19 cellular contexts compared by ENCODE assay signal in the genomic region with DNA sequence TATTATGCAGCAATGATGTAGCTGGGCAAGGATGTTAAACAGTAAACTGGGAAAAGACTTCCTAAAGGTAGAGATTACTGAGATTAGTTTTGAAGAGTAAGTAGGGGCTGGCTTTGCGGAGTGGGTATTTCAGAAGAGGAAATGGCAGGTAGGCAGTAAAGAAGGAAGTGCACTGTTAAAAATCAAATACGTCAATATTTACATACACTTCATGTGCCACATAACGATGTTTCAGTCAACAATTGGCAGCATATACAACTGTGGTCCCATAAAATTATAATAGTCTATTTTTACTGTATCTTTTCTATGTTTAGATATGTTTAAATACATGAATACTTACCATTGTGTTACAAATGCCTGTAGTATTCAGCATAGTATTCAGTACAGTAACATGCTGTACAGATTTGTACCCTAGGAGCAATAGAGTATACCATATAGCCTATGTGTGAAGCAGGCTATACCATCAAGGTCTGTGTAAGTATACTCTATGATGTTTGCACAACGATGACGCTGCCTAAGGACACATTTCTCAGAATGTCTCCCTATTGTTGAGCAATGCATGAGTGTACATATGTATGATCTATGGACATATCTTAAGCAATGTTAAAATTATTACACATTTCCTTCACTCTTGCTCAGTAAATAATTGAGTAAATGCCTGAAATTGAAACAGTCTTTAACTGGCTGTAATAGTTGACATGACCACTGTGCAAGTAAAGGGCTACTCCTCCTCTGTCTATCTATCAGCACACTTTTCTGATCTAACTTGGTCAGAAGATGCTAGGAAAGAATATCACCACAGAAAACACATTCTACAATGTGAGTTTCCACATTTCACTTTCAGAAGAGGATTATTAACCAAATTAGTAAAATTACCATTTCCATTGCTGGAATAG.
DNase-seq lines count a peak whose midpoint lies in the region; TF ChIP-seq lines count a peak whose summit lies in the region.
"Had no signal": no experiment of that assay in that cellular context is flagged by ENCODE, and none has a peak within 500 bp of the region (broad histone marks: within the 10 kb centered on the region; RNA-seq: fewer than 3 reads in every experiment).

No MANE protein-coding gene starts in this region.

- H3K4me1 ChIP-seq in breast epithelium (no peaks in the 10 kb centered on the region), colonic mucosa (no peaks in the 10 kb centered on the region), transverse colon (peaks cover 4 to 15% (median 5%) of the 10 kb centered on the region in 4 donors)
- H3K4me1 ChIP-seq: heart left ventricle, Peyer's patch, psoas muscle had no signal

- intact Hi-C loops in MCF 10A (cut with micrococcal nuclease) = no loop called here
- intact Hi-C loops in breast epithelium (cut with DNase I; ENCODE audit: low total_unique reads) = no loop called here
- intact Hi-C loops in colonic mucosa (cut with DNase I) = no loop called here
- intact Hi-C loops in transverse colon (cut with DNase I; ENCODE audit: low total_unique reads) = no loop called here

- TF ChIP-seq EP300 in transverse colon (IDR thresholded peaks at IDR 0.05; ENCODE audit: low read depth) = no peak

- H3K27me3 Mint-ChIP-seq in MCF 10A (ENCODE audit: insufficient read depth, unreplicated experiment) = no peaks in the 10 kb centered on the region
- H3K27me3 Mint-ChIP-seq: activated naive CD8-positive, alpha-beta T cell treated with anti-CD3 and anti-CD28 coated beads, Interleukin-2, amount 10 ng/mL, durations not matched to agents 7 days and 5 days; central memory CD8-positive, alpha-beta T cell had no signal

- H3K27me3 ChIP-seq in breast epithelium (no peaks in the 10 kb centered on the region), colonic mucosa (no peaks in the 10 kb centered on the region), transverse colon (no peaks in the 10 kb centered on the region)
- H3K27me3 ChIP-seq: heart left ventricle, Peyer's patch had no signal

- CTCF ChIA-PET in MCF 10A (lab: Yijun Ruan, JAX) = interaction anchor here (0.6 kb wide), 1 partner anchor 86 kb away, joined by 3 read pairs; no protein-coding TSS in a partner anchor

- no TSS peak for BruUV-seq in MCF 10A (replicated peaks; lab: Mats Ljungman, UMichigan)

- H3K9me3 Mint-ChIP-seq in MCF 10A (ENCODE audit: unreplicated experiment) = no peaks in the 10 kb centered on the region
- H3K9me3 Mint-ChIP-seq: activated naive CD8-positive, alpha-beta T cell treated with anti-CD3 and anti-CD28 coated beads, Interleukin-2, amount 10 ng/mL, durations not matched to agents 7 days and 5 days; central memory CD8-positive, alpha-beta T cell; T-helper 1 cell treated with Interleukin-12 subunit alpha and Interleukin-12 subunit beta and Interleukin-4 antibody, amounts not matched to agents 30 μg/mL and 1 μg/mL, for 36 hours had no signal

- H3K36me3 Mint-ChIP-seq in MCF 10A (ENCODE audit: insufficient read depth, unreplicated experiment) = no peaks in the 10 kb centered on the region
- H3K36me3 Mint-ChIP-seq: activated naive CD8-positive, alpha-beta T cell treated with anti-CD3 and anti-CD28 coated beads, Interleukin-2, amount 10 ng/mL, durations not matched to agents 7 days and 5 days had no signal

- H3K27ac Mint-ChIP-seq in MCF 10A (ENCODE audit: low read depth, unreplicated experiment) = no peak overlapping the region
- H3K27ac Mint-ChIP-seq: activated naive CD8-positive, alpha-beta T cell treated with anti-CD3 and anti-CD28 coated beads, Interleukin-2, amount 10 ng/mL, durations not matched to agents 7 days and 5 days; T-helper 1 cell treated with Interleukin-12 subunit alpha and Interleukin-12 subunit beta and Interleukin-4 antibody, amounts not matched to agents 30 μg/mL and 1 μg/mL, for 36 hours had no signal

- WGBS in transverse colon (ENCODE audit: low coverage in 1 of 2), 2 donors = 57 to 63% methylated on average over 3 to 5 of the region's 5 CpGs

- DNase-seq in MCF 10A (ENCODE audit: unreplicated experiment) = peak; percentile 90
- DNase-seq in breast epithelium (ENCODE audit: low spot score in 2 of 2) = no peak
- peak; percentile 81 for DNase-seq in NCI-H69 (lab: John Stamatoyannopoulos, UW)
- peak; percentile 38 for DNase-seq in colonic mucosa
- DNase-seq in transverse colon = no peak
- no peak for DNase-seq in activated CD4-positive, alpha-beta T cell treated with anti-CD3 and anti-CD28 coated beads for 4 hours
- DNase-seq in activated CD4-positive, alpha-beta T cell treated with anti-CD3 and anti-CD28 coated beads, Interleukin-2, amount 50 U/mL, for 4 hours = no peak
- no peak for DNase-seq in stimulated activated CD4-positive, alpha-beta T cell treated with anti-CD3 and anti-CD28 coated beads, Interleukin-1b, Interleukin-23, amount 100 ng/mL, for 48 hours
- DNase-seq: activated CD4-positive, alpha-beta T cell treated with anti-CD3 and anti-CD28 coated beads for 1 hour; activated naive CD8-positive, alpha-beta T cell treated with anti-CD3 and anti-CD28 coated beads, Interleukin-2, amount 10 ng/mL, durations not matched to agents 7 days and 5 days; activated T-cell treated with anti-CD3 and anti-CD28 coated beads, Interleukin-2, amount 50 U/mL, for 1 hour; heart left ventricle; Kasumi-1; NCI-H2171; Peyer's patch; psoas muscle had no signal

- TF ChIP-seq POLR2A in breast epithelium (IDR thresholded peaks at IDR 0.05) (no peak), transverse colon (IDR thresholded peaks at IDR 0.05) (no peak)

- no peaks in the 10 kb centered on the region for H3K4me1 Mint-ChIP-seq in MCF 10A (ENCODE audit: insufficient read depth, unreplicated experiment)
- H3K4me1 Mint-ChIP-seq: activated naive CD8-positive, alpha-beta T cell treated with anti-CD3 and anti-CD28 coated beads, Interleukin-2, amount 10 ng/mL, durations not matched to agents 7 days and 5 days; central memory CD8-positive, alpha-beta T cell had no signal

- H3K9me3 ChIP-seq in breast epithelium (no peaks in the 10 kb centered on the region), colonic mucosa (no peaks in the 10 kb centered on the region), transverse colon (no peaks in the 10 kb centered on the region)
- H3K9me3 ChIP-seq: HAP-1, heart left ventricle, Peyer's patch, psoas muscle had no signal

- H3K4me3 Mint-ChIP-seq in MCF 10A (ENCODE audit: unreplicated experiment) = no peak overlapping the region
- H3K4me3 Mint-ChIP-seq: activated naive CD8-positive, alpha-beta T cell treated with anti-CD3 and anti-CD28 coated beads, Interleukin-2, amount 10 ng/mL, durations not matched to agents 7 days and 5 days; central memory CD8-positive, alpha-beta T cell; T-helper 1 cell treated with Interleukin-12 subunit alpha and Interleukin-12 subunit beta and Interleukin-4 antibody, amounts not matched to agents 30 μg/mL and 1 μg/mL, for 36 hours had no signal

- H3K4me3 ChIP-seq in breast epithelium (no peak overlapping the region), colonic mucosa (no peak overlapping the region), transverse colon (no peak overlapping the region)
- H3K4me3 ChIP-seq: HAP-1, heart left ventricle, Peyer's patch, psoas muscle had no signal

- H3K36me3 ChIP-seq in breast epithelium (no peaks in the 10 kb centered on the region), colonic mucosa (no peaks in the 10 kb centered on the region), transverse colon (no peaks in the 10 kb centered on the region)
- H3K36me3 ChIP-seq: HAP-1, heart left ventricle, Peyer's patch had no signal

- in situ Hi-C loops in transverse colon (cut with MboI; ENCODE audit: low pct_ligation_motif_present in 1 of 4, low pct_unique_long_range_greater_than_20kb in 1 of 4, low sequenced_read_pairs in 3 of 4) = no loop called here

- TF ChIP-seq CTCF in MCF 10A (IDR thresholded peaks at IDR 0.05; ENCODE audit: unreplicated experiment) (no peak), breast epithelium (IDR thresholded peaks at IDR 0.05) (no peak), colonic mucosa (IDR thresholded peaks at IDR 0.05) (no peak), transverse colon (IDR thresholded peaks at IDR 0.05) (no peak)

- no peak overlapping the region for H3K9ac ChIP-seq in colonic mucosa (ENCODE audit: low read depth in 2 of 2, low read length in 2 of 2)

- POLR2A ChIA-PET in MCF 10A (lab: Yijun Ruan, JAX) = no interaction called here

- H3K27ac ChIP-seq in breast epithelium (no peak overlapping the region), colonic mucosa (peak overlapping the region; percentile 39), transverse colon (peak overlapping the region in 3 of 4 donors; percentile 21 to 62 (median 43))
- H3K27ac ChIP-seq: heart left ventricle, Peyer's patch, psoas muscle had no signal

Comparison
In these comparisons a context has a peak if more than half of its experiments do, and no peak if none do; other contexts are left out.
1. DNase-seq: peak in MCF 10A (single experiment), NCI-H69 (single experiment) and colonic mucosa (single experiment); none in breast epithelium (0 of 2), transverse colon (single experiment), activated CD4-positive, alpha-beta T cell treated with anti-CD3 and anti-CD28 coated beads for 4 hours (0 of 2), activated CD4-positive, alpha-beta T cell treated with anti-CD3 and anti-CD28 coated beads, Interleukin-2, amount 50 U/mL, for 4 hours (0 of 2) and stimulated activated CD4-positive, alpha-beta T cell treated with anti-CD3 and anti-CD28 coated beads, Interleukin-1b, Interleukin-23, amount 100 ng/mL, for 48 hours (single experiment).
2. H3K27ac ChIP-seq: peak in colonic mucosa (single experiment) and transverse colon (3 of 4); none in breast epithelium (0 of 2).